Comparison of ENCODE assay signal across 19 cellular contexts in genomic region chr11:114915871-114916270, GRCh38.
DNase-seq lines count a peak whose midpoint lies in the region; ATAC-seq and TF ChIP-seq lines count a peak whose summit lies in the region.
"Had no signal": no experiment of that assay in that cellular context is flagged by ENCODE, and none has a peak within 500 bp of the region (broad histone marks: within the 10 kb centered on the region; RNA-seq: fewer than 3 reads in every experiment).

No MANE protein-coding gene starts in this region.

- H3K9me3 ChIP-seq in lower lobe of right lung (no peaks in the 10 kb centered on the region), upper lobe of right lung (no peaks in the 10 kb centered on the region)
- H3K9me3 ChIP-seq: BE2C; BLaER1 treated with 17β-estradiol and CSF1 and Interleukin-3, amounts not matched to agents 10 nM and 100 nM had no signal

- peak; percentile 38 for ATAC-seq in left ventricle myocardium superior
- ATAC-seq in left cardiac atrium, result no peak
- ATAC-seq in lower lobe of right lung, result peak; percentile 67 to 73
- ATAC-seq in upper lobe of right lung, result peak; percentile 81
- ATAC-seq in left colon, result no peak

- H3K36me3 ChIP-seq in lower lobe of right lung (no peaks in the 10 kb centered on the region), upper lobe of right lung (no peaks in the 10 kb centered on the region)
- H3K36me3 ChIP-seq: BE2C; BLaER1 treated with 17β-estradiol and CSF1 and Interleukin-3, amounts not matched to agents 10 nM and 100 nM had no signal

- DNase-seq in DMS79 (lab: John Stamatoyannopoulos, UW) (peak; percentile 12), DMS79 treated with DMSO at 0.1 percent for 48 hours (lab: John Stamatoyannopoulos, UW) (no peak), left ventricle myocardium superior (no peak), left cardiac atrium (no peak), lower lobe of right lung (no peak), upper lobe of right lung (no peak), NCI-H510A (lab: John Stamatoyannopoulos, UW) (no peak), left colon (no peak)
- DNase-seq: AML-193; CD4-positive, alpha-beta T cell; CD8-positive, alpha-beta memory T cell; DMS 273 treated with DMSO at 0.1 percent for 48 hours; DND-41; GM23248; H7; HCEC 1CT had no signal

- H3K27me3 ChIP-seq in lower lobe of right lung (ENCODE audit: low read depth) (no peaks in the 10 kb centered on the region), upper lobe of right lung (no peaks in the 10 kb centered on the region)
- H3K27me3 ChIP-seq: BE2C; BLaER1 treated with 17β-estradiol and CSF1 and Interleukin-3, amounts not matched to agents 10 nM and 100 nM had no signal

- no peak overlapping the region for H3K27ac ChIP-seq in lower lobe of right lung
- no peak overlapping the region for H3K27ac ChIP-seq in upper lobe of right lung
- H3K27ac ChIP-seq: 22Rv1; BLaER1 treated with 17β-estradiol and CSF1 and Interleukin-3, amounts not matched to agents 10 nM and 100 nM; GM23248 had no signal

- H3K4me1 ChIP-seq in lower lobe of right lung (no peaks in the 10 kb centered on the region), upper lobe of right lung (no peaks in the 10 kb centered on the region)
- H3K4me1 ChIP-seq: BLaER1 treated with 17β-estradiol and CSF1 and Interleukin-3, amounts not matched to agents 10 nM and 100 nM had no signal

- H3K4me3 ChIP-seq in lower lobe of right lung (no peak overlapping the region), upper lobe of right lung (no peak overlapping the region)
- H3K4me3 ChIP-seq: BLaER1 treated with 17β-estradiol and CSF1 and Interleukin-3, amounts not matched to agents 10 nM and 100 nM; GM23248 had no signal

- TF ChIP-seq CTCF in lower lobe of right lung (IDR thresholded peaks at IDR 0.05), result no peak
- no peak for TF ChIP-seq CTCF in upper lobe of right lung (IDR thresholded peaks at IDR 0.05)

- intact Hi-C loops in left ventricle myocardium superior (cut with micrococcal nuclease) (no loop called here), left cardiac atrium (cut with DNase I) (no loop called here), lower lobe of right lung (cut with DNase I) (no loop called here), upper lobe of right lung (cut with DNase I) (no loop called here), left colon (cut with DNase I, micrococcal nuclease) (no loop called here)

Comparison
In these comparisons a context has a peak if more than half of its experiments do, and no peak if none do; other contexts are left out.
1. ATAC-seq: peak in left ventricle myocardium superior (single experiment), lower lobe of right lung (2 of 2) and upper lobe of right lung (single experiment); none in left cardiac atrium (0 of 2) and left colon (single experiment).